In genomic region chr10:28988980-28989379, GRCh38 we compare ENCODE assay signal across 29 cellular contexts.
"Had no signal": no experiment of that assay in that cellular context is flagged by ENCODE, and none has a peak within 500 bp of the region (broad histone marks: within the 10 kb centered on the region; RNA-seq: fewer than 3 reads in every experiment).

No MANE protein-coding gene starts in this region.

- H3K4me3 ChIP-seq: colonic mucosa, coronary artery, dorsolateral prefrontal cortex, esophagus muscularis mucosa, esophagus squamous epithelium, gastrocnemius medialis, gastroesophageal sphincter, heart left ventricle, heart right ventricle, hepatocyte had no signal

- H3K27ac Mint-ChIP-seq: dendritic cell treated with granulocyte-macrophage colony-stimulating factor and Interleukin-4, amounts not matched to agents 40 ng/mL and 50 ng/mL, for 4 days; effector memory CD8-positive, alpha-beta T cell; endodermal cell had no signal

- H2AFZ ChIP-seq: hepatocyte had no signal

- H3K4me2 ChIP-seq: hepatocyte had no signal

- H3K9me3 ChIP-seq: colonic mucosa, esophagus muscularis mucosa, esophagus squamous epithelium, gastrocnemius medialis, gastroesophageal sphincter, heart left ventricle, heart right ventricle had no signal

- H3K4me1 ChIP-seq: colonic mucosa had no signal

- FAIRE-seq: endometrium, endothelial cell of umbilical vein, frontal cortex had no signal

- H3K4me3 Mint-ChIP-seq: dendritic cell treated with granulocyte-macrophage colony-stimulating factor and Interleukin-4, amounts not matched to agents 40 ng/mL and 50 ng/mL, for 4 days; effector memory CD8-positive, alpha-beta T cell; endodermal cell had no signal

- H3K9me3 Mint-ChIP-seq: dendritic cell treated with granulocyte-macrophage colony-stimulating factor and Interleukin-4, amounts not matched to agents 40 ng/mL and 50 ng/mL, for 4 days had no signal

- H3K36me3 ChIP-seq: colonic mucosa, esophagus muscularis mucosa, esophagus squamous epithelium, gastrocnemius medialis, gastroesophageal sphincter, heart left ventricle, heart right ventricle had no signal

- H3K27me3 ChIP-seq: colonic mucosa, esophagus muscularis mucosa, esophagus squamous epithelium, foreskin keratinocyte, gastrocnemius medialis, gastroesophageal sphincter, heart left ventricle, heart right ventricle, hepatocyte had no signal

- H3K27ac ChIP-seq: colonic mucosa, coronary artery, dorsolateral prefrontal cortex, epithelial cell of prostate, esophagus muscularis mucosa, esophagus squamous epithelium, foreskin keratinocyte, gastrocnemius medialis, gastroesophageal sphincter, heart left ventricle, heart right ventricle, hepatocyte had no signal

- DNase-seq: colonic mucosa; cortex of kidney; dermis blood vessel endothelial cell; dorsolateral prefrontal cortex; effector CD4-positive, alpha-beta T cell; effector CD8-positive, alpha-beta T cell; effector memory CD4-positive, alpha-beta T cell; effector memory CD8-positive, alpha-beta T cell; endodermal cell; erythroblast; esophagus squamous epithelium; foreskin fibroblast; foreskin keratinocyte; foreskin melanocyte; gastrocnemius medialis; glutamatergic neuron; head of caudate nucleus; heart left ventricle; heart right ventricle had no signal

- H3K79me2 ChIP-seq: hepatocyte had no signal

- ATAC-seq: effector memory CD8-positive, alpha-beta T cell; esophagus mucosa; foreskin keratinocyte; gastrocnemius medialis; gastroesophageal sphincter; heart left ventricle; heart right ventricle had no signal
